8 cellular contexts compared by ENCODE assay signal in genomic region chr3:192899540-192899982, GRCh38. TPM values are rescaled to one million over a fixed set of nuclear protein-coding genes. Genes with fewer than 3 reads are reported as not detected.
DNase-seq lines count a peak whose midpoint lies in the region; ATAC-seq and TF ChIP-seq lines count a peak whose summit lies in the region.

No MANE protein-coding gene starts in this region.

- H3K14ac ChIP-seq in H9 (ENCODE audit: insufficient read depth, low read length) = no peak overlapping the region

- peaks cover 0 to 2% of the 10 kb centered on the region in 2 donors for H3K36me3 Mint-ChIP-seq in CD4-positive, alpha-beta memory T cell
- H3K36me3 Mint-ChIP-seq in H9 (ENCODE audit: insufficient read depth in 1 of 3, low read depth in 3 of 3) (peaks cover 8 to 19% (median 16%) of the 10 kb centered on the region in 3 experiments; a peak in 6 of 7 replicates), WTC11 (peaks cover 29% of the 10 kb centered on the region)

- H2AK5ac ChIP-seq in H9 (ENCODE audit: insufficient read length, low read length) = no peak overlapping the region

- H3K4me3 Mint-ChIP-seq in CD4-positive, alpha-beta memory T cell = peak overlapping the region in 4 of 8 donors; percentile 2 to 79 (median 57)
- H3K4me3 Mint-ChIP-seq in H9 (no peak overlapping the region), WTC11 (no peak overlapping the region)

- H3K9ac ChIP-seq in H9 (ENCODE audit: extremely low read depth, insufficient read length, low read length) = no peak overlapping the region

- no peak overlapping the region for H3K56ac ChIP-seq in H9 (ENCODE audit: insufficient read length, low read depth, low read length)

- no peak overlapping the region for H4K5ac ChIP-seq in H9 (ENCODE audit: insufficient read length, low read depth, low read length)

- no peaks in the 10 kb centered on the region for H4K20me1 ChIP-seq in H9 (ENCODE audit: control insufficient read depth, insufficient read depth, insufficient read length)

- no peak overlapping the region for H2BK120ac ChIP-seq in H9 (ENCODE audit: low read depth, low read length, poor library complexity, severe bottlenecking)

- no peak overlapping the region for H2AFZ ChIP-seq in H9 (ENCODE audit: low read length)

- H3K79me1 ChIP-seq in H9 (ENCODE audit: insufficient read depth, low read depth, low read length, poor library complexity, severe bottlenecking) = peaks cover 4% of the 10 kb centered on the region

- H3K27me3 ChIP-seq in CD4-positive, alpha-beta memory T cell (ENCODE audit: insufficient read depth, low read length) = no peaks in the 10 kb centered on the region
- H3K27me3 ChIP-seq in H9 (ENCODE audit: insufficient read depth, low read length) (no peaks in the 10 kb centered on the region), dorsolateral prefrontal cortex (no peaks in the 10 kb centered on the region)

- peaks cover 0 to 4% (median 0%) of the 10 kb centered on the region in 8 donors for H3K9me3 Mint-ChIP-seq in CD4-positive, alpha-beta memory T cell
- H3K9me3 Mint-ChIP-seq in H9 = peaks cover 0 to 6% of the 10 kb centered on the region in 2 experiments; a peak in 4 of 5 replicates
- peaks cover 12% of the 10 kb centered on the region for H3K9me3 Mint-ChIP-seq in WTC11

- no peak for TF ChIP-seq CTCF in H9 (conservative IDR thresholded peaks at IDR 0.05)
- no peak for TF ChIP-seq CTCF in WTC11 (IDR thresholded peaks at IDR 0.05)
- no peak for TF ChIP-seq CTCF in dorsolateral prefrontal cortex (IDR thresholded peaks at IDR 0.05 in 54 of 56, conservative IDR thresholded peaks at IDR 0.05 in 2 of 56; ENCODE audit: low read depth in 1 of 56, partially characterized antibody in 56 of 56)

- H4K8ac ChIP-seq in H9 (replicated peaks; ENCODE audit: insufficient read length, low read depth, low read length) = no peak overlapping the region

- H2BK12ac ChIP-seq in H9 (ENCODE audit: insufficient read length, low read depth, low read length) = no peak overlapping the region

- H3K27ac ChIP-seq in CD4-positive, alpha-beta memory T cell (ENCODE audit: low read depth, low read length) = peak overlapping the region; percentile 52
- H3K27ac ChIP-seq in H9 (ENCODE audit: insufficient read length, low read depth, low read length) = no peak overlapping the region
- H3K27ac ChIP-seq in dorsolateral prefrontal cortex = no peak overlapping the region

- H2BK15ac ChIP-seq in H9 (ENCODE audit: low read depth, low read length) = no peak overlapping the region

- DNase-seq in CD4-positive, alpha-beta memory T cell = no peak
- DNase-seq in H9 (no peak), WTC11 (ENCODE audit: low spot score) (no peak), hepatic stellate cell (ENCODE audit: low spot score) (peak; percentile 71), NCI-H1048 (lab: John Stamatoyannopoulos, UW) (no peak), dorsolateral prefrontal cortex (no peak)
- DNase-seq in stimulated activated CD4-positive, alpha-beta T cell treated with anti-CD3 and anti-CD28 coated beads, Interleukin-4, amount 100 ng/mL, for 24 hours = no peak

- no peak overlapping the region for H3K23ac ChIP-seq in H9 (ENCODE audit: insufficient read length, low read depth, low read length)

- H4K91ac ChIP-seq in H9 (ENCODE audit: insufficient read length, low read depth, low read length) = no peak overlapping the region

- no peak overlapping the region for H3K4me3 ChIP-seq in CD4-positive, alpha-beta memory T cell (ENCODE audit: low read length in 2 of 2)
- H3K4me3 ChIP-seq in dorsolateral prefrontal cortex = no peak overlapping the region

- no peak overlapping the region for H2BK20ac ChIP-seq in H9 (ENCODE audit: low read depth, low read length, poor library complexity, severe bottlenecking)

- H3K9me3 ChIP-seq in CD4-positive, alpha-beta memory T cell (ENCODE audit: control insufficient read depth in 1 of 2, low read length in 2 of 2) = no peaks in the 10 kb centered on the region
- peaks cover 7% of the 10 kb centered on the region for H3K9me3 ChIP-seq in H9 (ENCODE audit: control insufficient read depth, low read depth, low read length)

- H3K23me2 ChIP-seq in H9 (ENCODE audit: insufficient read length, low read depth, low read length, poor library complexity, severe bottlenecking) = no peaks in the 10 kb centered on the region

- peaks cover 27 to 73% (median 57%) of the 10 kb centered on the region in 4 donors for H3K4me1 Mint-ChIP-seq in CD4-positive, alpha-beta memory T cell
- peaks cover 32 to 36% of the 10 kb centered on the region in 2 experiments for H3K4me1 Mint-ChIP-seq in H9
- H3K4me1 Mint-ChIP-seq in WTC11 = peaks cover 50% of the 10 kb centered on the region

- POLR2A ChIA-PET in CD4-positive, alpha-beta memory T cell (lab: Charles Lee; ENCODE audit: partially characterized antibody) = interaction anchor here (0.6 to 2.1 kb wide), 4 partner anchors 11 to 917 kb away, joined by 4 to 25 read pairs (median 8); partner anchors contain the start of gene MB21D2
- POLR2A ChIA-PET in WTC11 (lab: Charles Lee) = no interaction called here

- no peak overlapping the region for H2BK5ac ChIP-seq in H9 (ENCODE audit: insufficient read length, low read length)

- H3K27me3 Mint-ChIP-seq in CD4-positive, alpha-beta memory T cell = peaks cover 0 to 3% of the 10 kb centered on the region in 2 donors
- H3K27me3 Mint-ChIP-seq in H9 (ENCODE audit: low read depth) = no peaks in the 10 kb centered on the region
- H3K27me3 Mint-ChIP-seq in WTC11 (ENCODE audit: low read depth) = no peaks in the 10 kb centered on the region

- CTCF ChIA-PET in CD4-positive, alpha-beta memory T cell (lab: Charles Lee; ENCODE audit: partially characterized antibody) = interaction anchor here (1.6 kb wide), 1 partner anchor 16 kb away, joined by 6 read pairs; no protein-coding TSS in a partner anchor
- CTCF ChIA-PET in WTC11 (lab: Charles Lee) = interaction anchor here (0.6 to 0.8 kb wide), 3 partner anchors 16 to 230 kb away, joined by 3 to 4 read pairs (median 3); no protein-coding TSS in a partner anchor

- peaks cover 46% of the 10 kb centered on the region; the same call in 1 of the 2 replicates for H3K79me2 ChIP-seq in H9 (ENCODE audit: insufficient read depth, low read length)

- H3T11ph ChIP-seq in H9 (ENCODE audit: low read length) = no peak overlapping the region

- H3K4ac ChIP-seq in H9 (ENCODE audit: low read depth, low read length) = no peak overlapping the region

- intact Hi-C loops in CD4-positive, alpha-beta memory T cell (cut with micrococcal nuclease) = loop anchor here (1.0 kb wide), 1 partner anchor 18 kb away; the partner anchor contains the start of gene MB21D2
- intact Hi-C loops in dorsolateral prefrontal cortex (cut with DNase I) = no loop called here

- ATAC-seq in WTC11 = no peak
- ATAC-seq in HG03469 (IDR thresholded peaks at IDR 0.05; ENCODE audit: unreplicated experiment) = no peak

- H3K36me3 ChIP-seq in CD4-positive, alpha-beta memory T cell (ENCODE audit: insufficient read depth, low read length) = no peaks in the 10 kb centered on the region

- no peak overlapping the region for H3K18ac ChIP-seq in H9 (ENCODE audit: insufficient read length, low read depth, low read length)

- no CpG with 5 or more reads among the region's 3 CpGs for WGBS in H9 (ENCODE audit: extremely low coverage, insufficient read length, low lambda C conversion rate)

- H3K27ac Mint-ChIP-seq in CD4-positive, alpha-beta memory T cell = peak overlapping the region in 6 of 7 donors; percentile 54 to 93 (median 89)
- peak overlapping the region in 2 of 3 experiments; percentile 3 to 6; a peak in 1 of 7 replicates for H3K27ac Mint-ChIP-seq in H9
- H3K27ac Mint-ChIP-seq in WTC11 = peak overlapping the region; percentile 37; the same call in 1 of the 2 replicates

- H3K4me2 ChIP-seq in H9 (ENCODE audit: insufficient read depth, insufficient read length, low read length) = no peak overlapping the region

- H3K4me1 ChIP-seq in CD4-positive, alpha-beta memory T cell (ENCODE audit: insufficient read depth, low read length) = peaks cover 55% of the 10 kb centered on the region
- H3K4me1 ChIP-seq in H9 (ENCODE audit: insufficient read depth, low read length) = peaks cover 3% of the 10 kb centered on the region

TF ChIP-seq in WTC11, 78 proteins besides CTCF, POLR2A, EP300 and RAD21:
- TF ChIP-seq NR3C1 (CRISPR knock-in tag; conservative IDR thresholded peaks at IDR 0.05; ENCODE audit: low read depth) = no peak
- no peak for TF ChIP-seq ZNF423 (CRISPR knock-in tag; IDR thresholded peaks at IDR 0.05)
- TF ChIP-seq IRF1 (CRISPR knock-in tag; IDR thresholded peaks at IDR 0.05) = no peak

RNA-seq across cellular contexts. Expression of gene MB21D2, which starts 18.1 kb away (rescaled TPM):
- 1 to 10 TPM; 3.4 to 3.5 TPM for total RNA-seq in CD4-positive, alpha-beta memory T cell
- 10 to 100 TPM in 1 of 2 donors, 1 to 10 TPM in 1; 8.6 to 17.1 TPM for polyA plus RNA-seq in CD4-positive, alpha-beta memory T cell
- total RNA-seq in H9 (2021) (19.1 and 20.8 TPM in 2 replicates), WTC11 (2021) (14.0 to 19.7 TPM (median 15.5 TPM) in 3 replicates), dorsolateral prefrontal cortex (10 to 100 TPM in 32 of 120 experiments, 1 to 10 TPM in 88; 3.8 to 14.3 (median 8.3) TPM)

Comparison
In these comparisons a context has a peak if more than half of its experiments do, and no peak if none do; other contexts are left out.
1. H3K27ac Mint-ChIP-seq: peak in every context shown above with its lines; median percentile 89 in CD4-positive, alpha-beta memory T cell; 37 in WTC11; 4 in H9.